In the genomic region with DNA sequence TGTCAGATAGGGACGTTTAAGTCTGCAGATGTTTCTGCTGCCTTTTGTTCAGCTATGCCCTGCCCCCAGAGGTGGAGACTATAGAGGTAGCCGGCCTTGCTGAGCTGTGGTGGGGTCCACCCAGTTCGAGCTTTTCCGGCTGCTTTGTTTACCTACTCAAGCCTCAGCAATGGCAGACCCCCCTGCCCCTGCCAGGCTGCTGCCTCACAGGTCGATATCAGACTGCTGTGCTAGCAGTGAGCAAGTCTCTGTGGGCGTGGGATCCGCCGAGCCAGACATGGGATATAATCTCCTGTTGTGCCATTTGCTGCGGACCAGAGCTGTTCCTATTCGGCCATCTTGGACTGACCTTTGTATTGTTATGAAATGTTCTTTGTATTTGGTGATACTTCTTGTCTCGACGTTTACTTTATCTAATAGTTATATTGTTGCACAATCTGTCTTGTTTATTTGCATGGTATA, we compare ENCODE assay signal across 1 cellular context.
TF ChIP-seq lines count a peak whose summit lies in the region.

No MANE protein-coding gene starts in this region.

TF ChIP-seq in HepG2, 621 proteins besides CTCF, POLR2A, EP300 and RAD21 (continued from another document and continues in another):
- TF ChIP-seq ZFX (CRISPR knock-in tag; IDR thresholded peaks at IDR 0.05; ENCODE audit: low read depth) (no peak), GATAD1 (CRISPR knock-in tag; IDR thresholded peaks at IDR 0.05) (no peak), ZNF546 (CRISPR knock-in tag; conservative IDR thresholded peaks at IDR 0.05) (no peak), RFX5 (IDR thresholded peaks at IDR 0.05; ENCODE audit: low read depth, low read length) (no peak), NCOA2 (CRISPR knock-in tag; IDR thresholded peaks at IDR 0.05) (no peak; the same call in 1 of the 2 replicates), GTF2F1 (IDR thresholded peaks at IDR 0.05; ENCODE audit: low read length) (no peak), SALL2 (CRISPR knock-in tag; IDR thresholded peaks at IDR 0.05) (no peak), PHF8 (CRISPR knock-in tag; IDR thresholded peaks at IDR 0.05) (peak; percentile 24; the same call in 1 of the 2 replicates), ZBTB42 (CRISPR knock-in tag; IDR thresholded peaks at IDR 0.05) (peak; percentile 71; the same call in 1 of the 2 replicates), HNRNPH1 (optimal IDR thresholded peaks at IDR 0.05; ENCODE audit: low read depth, low read length) (no peak), KAT2B (IDR thresholded peaks at IDR 0.05; ENCODE audit: borderline replicate concordance, low read depth, low read length) (no peak), ZNF282 (IDR thresholded peaks at IDR 0.05; ENCODE audit: partially characterized antibody) (no peak), CSRNP2 (CRISPR knock-in tag; conservative IDR thresholded peaks at IDR 0.05; ENCODE audit: low read depth) (no peak), SRY (CRISPR knock-in tag; IDR thresholded peaks at IDR 0.05) (no peak), CREBL2 (CRISPR knock-in tag; IDR thresholded peaks at IDR 0.05; ENCODE audit: borderline replicate concordance) (no peak), RBM39 (IDR thresholded peaks at IDR 0.05; ENCODE audit: low read depth, low read length, poor library complexity, severe bottlenecking) (no peak), ZNF629 (CRISPR knock-in tag; conservative IDR thresholded peaks at IDR 0.05) (no peak), KLF15 (CRISPR knock-in tag; IDR thresholded peaks at IDR 0.05; ENCODE audit: borderline replicate concordance) (no peak), NONO (IDR thresholded peaks at IDR 0.05) (no peak), NONO (CRISPR knock-in tag; conservative IDR thresholded peaks at IDR 0.05) (no peak), ATAD3A (CRISPR knock-in tag; IDR thresholded peaks at IDR 0.05) (no peak), ZNF720 (CRISPR knock-in tag; IDR thresholded peaks at IDR 0.05) (no peak), MXI1 (IDR thresholded peaks at IDR 0.05; ENCODE audit: borderline replicate concordance, low read depth, low read length) (no peak), ZBTB43 (CRISPR knock-in tag; conservative IDR thresholded peaks at IDR 0.05) (no peak), REL (CRISPR knock-in tag; conservative IDR thresholded peaks at IDR 0.05) (no peak), ZNF451 (CRISPR knock-in tag; IDR thresholded peaks at IDR 0.05) (no peak), ZNF331 (CRISPR knock-in tag; IDR thresholded peaks at IDR 0.05) (peak; percentile 26; the same call in 1 of the 2 replicates), GPBP1L1 (CRISPR knock-in tag; IDR thresholded peaks at IDR 0.05) (no peak), MEIS2 (CRISPR knock-in tag; IDR thresholded peaks at IDR 0.05) (no peak), JUND (CRISPR knock-in tag; IDR thresholded peaks at IDR 0.05) (no peak), ZNF501 (CRISPR knock-in tag; IDR thresholded peaks at IDR 0.05) (no peak), SALL1 (CRISPR knock-in tag; IDR thresholded peaks at IDR 0.05) (peak; percentile 85), RCOR2 (CRISPR knock-in tag; IDR thresholded peaks at IDR 0.05) (no peak), TRIM22 (IDR thresholded peaks at IDR 0.05) (no peak), SMAD3 (CRISPR knock-in tag; IDR thresholded peaks at IDR 0.05) (no peak), ZKSCAN5 (CRISPR knock-in tag; IDR thresholded peaks at IDR 0.05) (no peak), TCF7 (IDR thresholded peaks at IDR 0.05; ENCODE audit: low read depth) (no peak)
- TF ChIP-seq, protein P1, sequence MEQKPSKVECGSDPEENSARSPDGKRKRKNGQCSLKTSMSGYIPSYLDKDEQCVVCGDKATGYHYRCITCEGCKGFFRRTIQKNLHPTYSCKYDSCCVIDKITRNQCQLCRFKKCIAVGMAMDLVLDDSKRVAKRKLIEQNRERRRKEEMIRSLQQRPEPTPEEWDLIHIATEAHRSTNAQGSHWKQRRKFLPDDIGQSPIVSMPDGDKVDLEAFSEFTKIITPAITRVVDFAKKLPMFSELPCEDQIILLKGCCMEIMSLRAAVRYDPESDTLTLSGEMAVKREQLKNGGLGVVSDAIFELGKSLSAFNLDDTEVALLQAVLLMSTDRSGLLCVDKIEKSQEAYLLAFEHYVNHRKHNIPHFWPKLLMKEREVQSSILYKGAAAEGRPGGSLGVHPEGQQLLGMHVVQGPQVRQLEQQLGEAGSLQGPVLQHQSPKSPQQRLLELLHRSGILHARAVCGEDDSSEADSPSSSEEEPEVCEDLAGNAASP (CRISPR knock-in tag; IDR thresholded peaks at IDR 0.05; ENCODE audit: borderline replicate concordance): no peak
- TF ChIP-seq, protein P2, sequence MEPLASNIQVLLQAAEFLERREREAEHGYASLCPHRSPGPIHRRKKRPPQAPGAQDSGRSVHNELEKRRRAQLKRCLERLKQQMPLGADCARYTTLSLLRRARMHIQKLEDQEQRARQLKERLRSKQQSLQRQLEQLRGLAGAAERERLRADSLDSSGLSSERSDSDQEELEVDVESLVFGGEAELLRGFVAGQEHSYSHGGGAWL (CRISPR knock-in tag; IDR thresholded peaks at IDR 0.05): no peak
- TF ChIP-seq, protein P3, sequence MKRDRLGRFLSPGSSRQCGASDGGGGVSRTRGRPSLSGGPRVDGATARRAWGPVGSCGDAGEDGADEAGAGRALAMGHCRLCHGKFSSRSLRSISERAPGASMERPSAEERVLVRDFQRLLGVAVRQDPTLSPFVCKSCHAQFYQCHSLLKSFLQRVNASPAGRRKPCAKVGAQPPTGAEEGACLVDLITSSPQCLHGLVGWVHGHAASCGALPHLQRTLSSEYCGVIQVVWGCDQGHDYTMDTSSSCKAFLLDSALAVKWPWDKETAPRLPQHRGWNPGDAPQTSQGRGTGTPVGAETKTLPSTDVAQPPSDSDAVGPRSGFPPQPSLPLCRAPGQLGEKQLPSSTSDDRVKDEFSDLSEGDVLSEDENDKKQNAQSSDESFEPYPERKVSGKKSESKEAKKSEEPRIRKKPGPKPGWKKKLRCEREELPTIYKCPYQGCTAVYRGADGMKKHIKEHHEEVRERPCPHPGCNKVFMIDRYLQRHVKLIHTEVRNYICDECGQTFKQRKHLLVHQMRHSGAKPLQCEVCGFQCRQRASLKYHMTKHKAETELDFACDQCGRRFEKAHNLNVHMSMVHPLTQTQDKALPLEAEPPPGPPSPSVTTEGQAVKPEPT (CRISPR knock-in tag; IDR thresholded peaks at IDR 0.05; ENCODE audit: low read depth): no peak
- TF ChIP-seq, protein P4, sequence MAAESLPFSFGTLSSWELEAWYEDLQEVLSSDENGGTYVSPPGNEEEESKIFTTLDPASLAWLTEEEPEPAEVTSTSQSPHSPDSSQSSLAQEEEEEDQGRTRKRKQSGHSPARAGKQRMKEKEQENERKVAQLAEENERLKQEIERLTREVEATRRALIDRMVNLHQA (CRISPR knock-in tag; IDR thresholded peaks at IDR 0.05): no peak
- TF ChIP-seq, protein P5, sequence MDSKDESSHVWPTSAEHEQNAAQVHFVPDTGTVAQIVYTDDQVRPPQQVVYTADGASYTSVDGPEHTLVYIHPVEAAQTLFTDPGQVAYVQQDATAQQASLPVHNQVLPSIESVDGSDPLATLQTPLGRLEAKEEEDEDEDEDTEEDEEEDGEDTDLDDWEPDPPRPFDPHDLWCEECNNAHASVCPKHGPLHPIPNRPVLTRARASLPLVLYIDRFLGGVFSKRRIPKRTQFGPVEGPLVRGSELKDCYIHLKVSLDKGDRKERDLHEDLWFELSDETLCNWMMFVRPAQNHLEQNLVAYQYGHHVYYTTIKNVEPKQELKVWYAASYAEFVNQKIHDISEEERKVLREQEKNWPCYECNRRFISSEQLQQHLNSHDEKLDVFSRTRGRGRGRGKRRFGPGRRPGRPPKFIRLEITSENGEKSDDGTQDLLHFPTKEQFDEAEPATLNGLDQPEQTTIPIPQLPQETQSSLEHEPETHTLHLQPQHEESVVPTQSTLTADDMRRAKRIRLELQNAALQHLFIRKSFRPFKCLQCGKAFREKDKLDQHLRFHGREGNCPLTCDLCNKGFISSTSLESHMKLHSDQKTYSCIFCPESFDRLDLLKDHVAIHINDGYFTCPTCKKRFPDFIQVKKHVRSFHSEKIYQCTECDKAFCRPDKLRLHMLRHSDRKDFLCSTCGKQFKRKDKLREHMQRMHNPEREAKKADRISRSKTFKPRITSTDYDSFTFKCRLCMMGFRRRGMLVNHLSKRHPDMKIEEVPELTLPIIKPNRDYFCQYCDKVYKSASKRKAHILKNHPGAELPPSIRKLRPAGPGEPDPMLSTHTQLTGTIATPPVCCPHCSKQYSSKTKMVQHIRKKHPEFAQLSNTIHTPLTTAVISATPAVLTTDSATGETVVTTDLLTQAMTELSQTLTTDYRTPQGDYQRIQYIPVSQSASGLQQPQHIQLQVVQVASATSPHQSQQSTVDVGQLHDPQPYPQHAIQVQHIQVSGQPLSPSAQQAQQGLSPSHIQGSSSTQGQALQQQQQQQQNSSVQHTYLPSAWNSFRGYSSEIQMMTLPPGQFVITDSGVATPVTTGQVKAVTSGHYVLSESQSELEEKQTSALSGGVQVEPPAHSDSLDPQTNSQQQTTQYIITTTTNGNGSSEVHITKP (CRISPR knock-in tag; IDR thresholded peaks at IDR 0.05; ENCODE audit: low read depth): no peak
- TF ChIP-seq, protein P6, sequence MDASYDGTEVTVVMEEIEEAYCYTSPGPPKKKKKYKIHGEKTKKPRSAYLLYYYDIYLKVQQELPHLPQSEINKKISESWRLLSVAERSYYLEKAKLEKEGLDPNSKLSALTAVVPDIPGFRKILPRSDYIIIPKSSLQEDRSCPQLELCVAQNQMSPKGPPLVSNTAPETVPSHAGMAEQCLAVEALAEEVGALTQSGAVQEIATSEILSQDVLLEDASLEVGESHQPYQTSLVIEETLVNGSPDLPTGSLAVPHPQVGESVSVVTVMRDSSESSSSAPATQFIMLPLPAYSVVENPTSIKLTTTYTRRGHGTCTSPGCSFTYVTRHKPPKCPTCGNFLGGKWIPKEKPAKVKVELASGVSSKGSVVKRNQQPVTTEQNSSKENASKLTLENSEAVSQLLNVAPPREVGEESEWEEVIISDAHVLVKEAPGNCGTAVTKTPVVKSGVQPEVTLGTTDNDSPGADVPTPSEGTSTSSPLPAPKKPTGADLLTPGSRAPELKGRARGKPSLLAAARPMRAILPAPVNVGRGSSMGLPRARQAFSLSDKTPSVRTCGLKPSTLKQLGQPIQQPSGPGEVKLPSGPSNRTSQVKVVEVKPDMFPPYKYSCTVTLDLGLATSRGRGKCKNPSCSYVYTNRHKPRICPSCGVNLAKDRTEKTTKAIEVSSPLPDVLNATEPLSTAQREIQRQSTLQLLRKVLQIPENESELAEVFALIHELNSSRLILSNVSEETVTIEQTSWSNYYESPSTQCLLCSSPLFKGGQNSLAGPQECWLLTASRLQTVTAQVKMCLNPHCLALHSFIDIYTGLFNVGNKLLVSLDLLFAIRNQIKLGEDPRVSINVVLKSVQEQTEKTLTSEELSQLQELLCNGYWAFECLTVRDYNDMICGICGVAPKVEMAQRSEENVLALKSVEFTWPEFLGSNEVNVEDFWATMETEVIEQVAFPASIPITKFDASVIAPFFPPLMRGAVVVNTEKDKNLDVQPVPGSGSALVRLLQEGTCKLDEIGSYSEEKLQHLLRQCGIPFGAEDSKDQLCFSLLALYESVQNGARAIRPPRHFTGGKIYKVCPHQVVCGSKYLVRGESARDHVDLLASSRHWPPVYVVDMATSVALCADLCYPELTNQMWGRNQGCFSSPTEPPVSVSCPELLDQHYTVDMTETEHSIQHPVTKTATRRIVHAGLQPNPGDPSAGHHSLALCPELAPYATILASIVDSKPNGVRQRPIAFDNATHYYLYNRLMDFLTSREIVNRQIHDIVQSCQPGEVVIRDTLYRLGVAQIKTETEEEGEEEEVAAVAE (CRISPR knock-in tag; IDR thresholded peaks at IDR 0.05; ENCODE audit: borderline replicate concordance): 0 out of 2 replicates have a peak, but pooled peaks have one; percentile 45
- TF ChIP-seq, protein P7, sequence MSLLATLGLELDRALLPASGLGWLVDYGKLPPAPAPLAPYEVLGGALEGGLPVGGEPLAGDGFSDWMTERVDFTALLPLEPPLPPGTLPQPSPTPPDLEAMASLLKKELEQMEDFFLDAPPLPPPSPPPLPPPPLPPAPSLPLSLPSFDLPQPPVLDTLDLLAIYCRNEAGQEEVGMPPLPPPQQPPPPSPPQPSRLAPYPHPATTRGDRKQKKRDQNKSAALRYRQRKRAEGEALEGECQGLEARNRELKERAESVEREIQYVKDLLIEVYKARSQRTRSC (CRISPR knock-in tag; IDR thresholded peaks at IDR 0.05; ENCODE audit: low read depth): no peak
